Comparison of ENCODE assay signal across 2 cellular contexts in genomic region chr19:34399886-34400285, GRCh38.
TF ChIP-seq lines count a peak whose summit lies in the region.

No MANE protein-coding gene starts in this region.

TF ChIP-seq in IMR-90, 13 proteins besides CTCF, POLR2A, EP300 and RAD21:
- TF ChIP-seq RCOR1 (IDR thresholded peaks at IDR 0.05; ENCODE audit: insufficient replicate concordance, low read length) (no peak), FOS (IDR thresholded peaks at IDR 0.05; ENCODE audit: low read depth, low read length) (no peak), RFX5 (IDR thresholded peaks at IDR 0.05; ENCODE audit: low read depth, low read length) (no peak), ELK1 (IDR thresholded peaks at IDR 0.05; ENCODE audit: borderline replicate concordance, low read depth, low read length) (no peak), BHLHE40 (IDR thresholded peaks at IDR 0.05; ENCODE audit: low read depth, low read length) (no peak), CEBPB (IDR thresholded peaks at IDR 0.05; ENCODE audit: low read depth, low read length) (no peak), USF2 (IDR thresholded peaks at IDR 0.05; ENCODE audit: low read depth, low read length) (no peak), NFE2L2 (IDR thresholded peaks at IDR 0.05; ENCODE audit: low read depth, low read length) (no peak), CHD1 (IDR thresholded peaks at IDR 0.05; ENCODE audit: low read depth, low read length) (no peak), MXI1 (IDR thresholded peaks at IDR 0.05; ENCODE audit: borderline replicate concordance, low read depth, low read length) (no peak), MAFK (IDR thresholded peaks at IDR 0.05; ENCODE audit: low read depth, low read length) (no peak), MAZ (IDR thresholded peaks at IDR 0.05; ENCODE audit: borderline replicate concordance, low read depth, low read length) (no peak), SMC3 (IDR thresholded peaks at IDR 0.05; ENCODE audit: low read depth, low read length) (no peak)

TF ChIP-seq in K562, 482 proteins besides CTCF, POLR2A, EP300 and RAD21:
- TF ChIP-seq ZNF511 (CRISPR knock-in tag; IDR thresholded peaks at IDR 0.05) (no peak), ZNF224 (CRISPR knock-in tag; IDR thresholded peaks at IDR 0.05) (no peak), MEIS2 (IDR thresholded peaks at IDR 0.05; ENCODE audit: partially characterized antibody) (no peak), ZNF507 (tag; conservative IDR thresholded peaks at IDR 0.05) (no peak), TCF7 (IDR thresholded peaks at IDR 0.05; ENCODE audit: borderline replicate concordance) (no peak), ZNF699 (CRISPR knock-in tag; IDR thresholded peaks at IDR 0.05; ENCODE audit: insufficient replicate concordance) (no peak), MGA (IDR thresholded peaks at IDR 0.05) (no peak), ZBTB40 (IDR thresholded peaks at IDR 0.05) (no peak), ZBTB40 (CRISPR knock-in tag; IDR thresholded peaks at IDR 0.05) (no peak), ZBTB49 (CRISPR knock-in tag; IDR thresholded peaks at IDR 0.05; ENCODE audit: borderline replicate concordance) (no peak), ZNF780A (CRISPR knock-in tag; IDR thresholded peaks at IDR 0.05) (no peak), SUPT5H (IDR thresholded peaks at IDR 0.05) (no peak), CREM (IDR thresholded peaks at IDR 0.05; ENCODE audit: low read depth) (no peak), ZNF263 (CRISPR knock-in tag; IDR thresholded peaks at IDR 0.05; ENCODE audit: borderline replicate concordance) (no peak), RFX5 (IDR thresholded peaks at IDR 0.05; ENCODE audit: low read depth, low read length) (no peak), E2F6 (IDR thresholded peaks at IDR 0.05; ENCODE audit: borderline replicate concordance in 1 of 2, extremely low read depth in 1 of 2, insufficient read depth in 1 of 2, insufficient read length in 1 of 2, low read depth in 1 of 2, low read length in 1 of 2, poor library complexity in 1 of 2, severe bottlenecking in 1 of 2) (no peak), DMBX1 (CRISPR knock-in tag; IDR thresholded peaks at IDR 0.05; ENCODE audit: borderline replicate concordance) (no peak), ZNF764 (CRISPR knock-in tag; IDR thresholded peaks at IDR 0.05; ENCODE audit: low read depth) (no peak), USF2 (CRISPR knock-in tag; IDR thresholded peaks at IDR 0.05) (no peak)
